In genomic region chr11:62197400-62197799, GRCh38 we compare ENCODE assay signal across 14 cellular contexts. TPM values are rescaled to one million over a fixed set of nuclear protein-coding genes. Genes with fewer than 3 reads are reported as not detected.
"Had no signal": no experiment of that assay in that cellular context is flagged by ENCODE, and none has a peak within 500 bp of the region (broad histone marks: within the 10 kb centered on the region; RNA-seq: fewer than 3 reads in every experiment).

No MANE protein-coding gene starts in this region.

RNA-seq across cellular contexts. Expression of gene SCGB1D1, which starts 7.4 kb away (rescaled TPM):
- total RNA-seq: activated B cell treated with CpG ODN at 0.5 μM for 24 hours; activated CD4-positive, alpha-beta memory T cell treated with anti-CD3 and anti-CD28 coated beads for 36 hours; activated CD4-positive, alpha-beta memory T cell treated with anti-CD3 and anti-CD28 coated beads, Interleukin-2, amount 10 ng/mL, durations not matched to agents 7 days and 5 days; activated CD4-positive, alpha-beta T cell treated with anti-CD3 and anti-CD28 coated beads for 36 hours; activated CD4-positive, alpha-beta T cell treated with anti-CD3 and anti-CD28 coated beads, Interleukin-2, amount 10 ng/mL, durations not matched to agents 24 days and 14 days; activated CD4-positive, alpha-beta T cell treated with anti-CD3 and anti-CD28 coated beads, Interleukin-2, amount 10 ng/mL, durations not matched to agents 7 days and 5 days; activated CD8-positive, alpha-beta memory T cell treated with anti-CD3 and anti-CD28 coated beads for 36 hours; activated CD8-positive, alpha-beta memory T cell treated with anti-CD3 and anti-CD28 coated beads, Interleukin-2, amount 10 ng/mL, durations not matched to agents 7 days and 5 days; activated CD8-positive, alpha-beta T cell treated with anti-CD3 and anti-CD28 coated beads for 36 hours; activated CD8-positive, alpha-beta T cell treated with anti-CD3 and anti-CD28 coated beads, Interleukin-2, amount 10 ng/mL, durations not matched to agents 7 days and 5 days; T-helper 1 cell treated with Interleukin-12 subunit alpha and Interleukin-12 subunit beta and Interleukin-4 antibody, amounts not matched to agents 30 ng/mL and 1 ng/mL, for 36 hours; T-helper 17 cell; T-helper 2 cell treated with Interferon-gamma antibody and Interleukin-4, amounts not matched to agents 100 ng/mL and 5 ng/mL, for 36 hours; WTC11 had no signal

RNA-seq across cellular contexts. Expression of gene SCGB2A1, which starts 11.1 kb away (rescaled TPM):
- total RNA-seq: activated B cell treated with CpG ODN at 0.5 μM for 24 hours; activated CD4-positive, alpha-beta memory T cell treated with anti-CD3 and anti-CD28 coated beads for 36 hours; activated CD4-positive, alpha-beta memory T cell treated with anti-CD3 and anti-CD28 coated beads, Interleukin-2, amount 10 ng/mL, durations not matched to agents 7 days and 5 days; activated CD4-positive, alpha-beta T cell treated with anti-CD3 and anti-CD28 coated beads for 36 hours; activated CD4-positive, alpha-beta T cell treated with anti-CD3 and anti-CD28 coated beads, Interleukin-2, amount 10 ng/mL, durations not matched to agents 24 days and 14 days; activated CD4-positive, alpha-beta T cell treated with anti-CD3 and anti-CD28 coated beads, Interleukin-2, amount 10 ng/mL, durations not matched to agents 7 days and 5 days; activated CD8-positive, alpha-beta memory T cell treated with anti-CD3 and anti-CD28 coated beads for 36 hours; activated CD8-positive, alpha-beta memory T cell treated with anti-CD3 and anti-CD28 coated beads, Interleukin-2, amount 10 ng/mL, durations not matched to agents 7 days and 5 days; activated CD8-positive, alpha-beta T cell treated with anti-CD3 and anti-CD28 coated beads for 36 hours; activated CD8-positive, alpha-beta T cell treated with anti-CD3 and anti-CD28 coated beads, Interleukin-2, amount 10 ng/mL, durations not matched to agents 7 days and 5 days; T-helper 1 cell treated with Interleukin-12 subunit alpha and Interleukin-12 subunit beta and Interleukin-4 antibody, amounts not matched to agents 30 ng/mL and 1 ng/mL, for 36 hours; T-helper 17 cell; T-helper 2 cell treated with Interferon-gamma antibody and Interleukin-4, amounts not matched to agents 100 ng/mL and 5 ng/mL, for 36 hours; WTC11 had no signal

RNA-seq across cellular contexts. Expression of gene SCGB1D2, which starts 44.6 kb away (rescaled TPM):
- total RNA-seq: activated B cell treated with CpG ODN at 0.5 μM for 24 hours; activated CD4-positive, alpha-beta memory T cell treated with anti-CD3 and anti-CD28 coated beads for 36 hours; activated CD4-positive, alpha-beta memory T cell treated with anti-CD3 and anti-CD28 coated beads, Interleukin-2, amount 10 ng/mL, durations not matched to agents 7 days and 5 days; activated CD4-positive, alpha-beta T cell treated with anti-CD3 and anti-CD28 coated beads for 36 hours; activated CD4-positive, alpha-beta T cell treated with anti-CD3 and anti-CD28 coated beads, Interleukin-2, amount 10 ng/mL, durations not matched to agents 24 days and 14 days; activated CD4-positive, alpha-beta T cell treated with anti-CD3 and anti-CD28 coated beads, Interleukin-2, amount 10 ng/mL, durations not matched to agents 7 days and 5 days; activated CD8-positive, alpha-beta memory T cell treated with anti-CD3 and anti-CD28 coated beads for 36 hours; activated CD8-positive, alpha-beta memory T cell treated with anti-CD3 and anti-CD28 coated beads, Interleukin-2, amount 10 ng/mL, durations not matched to agents 7 days and 5 days; activated CD8-positive, alpha-beta T cell treated with anti-CD3 and anti-CD28 coated beads for 36 hours; activated CD8-positive, alpha-beta T cell treated with anti-CD3 and anti-CD28 coated beads, Interleukin-2, amount 10 ng/mL, durations not matched to agents 7 days and 5 days; T-helper 1 cell treated with Interleukin-12 subunit alpha and Interleukin-12 subunit beta and Interleukin-4 antibody, amounts not matched to agents 30 ng/mL and 1 ng/mL, for 36 hours; T-helper 17 cell; T-helper 2 cell treated with Interferon-gamma antibody and Interleukin-4, amounts not matched to agents 100 ng/mL and 5 ng/mL, for 36 hours; WTC11 had no signal
